In genomic region chr12:108581311-108582227, GRCh38 we compare ENCODE assay signal across 18 cellular contexts. TPM values are rescaled to one million over a fixed set of nuclear protein-coding genes. Genes with fewer than 3 reads are reported as not detected.
DNase-seq lines count a peak whose midpoint lies in the region; ATAC-seq and TF ChIP-seq lines count a peak whose summit lies in the region.
"Had no signal": no experiment of that assay in that cellular context is flagged by ENCODE, and none has a peak within 500 bp of the region (broad histone marks: within the 10 kb centered on the region; RNA-seq: fewer than 3 reads in every experiment).

No MANE protein-coding gene starts in this region.

- H3K27me3 ChIP-seq in H7 (ENCODE audit: control insufficient read depth, insufficient read depth, low read length) (no peaks in the 10 kb centered on the region), upper lobe of right lung (no peaks in the 10 kb centered on the region), SK-N-SH (ENCODE audit: insufficient read depth) (no peaks in the 10 kb centered on the region)
- H3K27me3 ChIP-seq: Peyer's patch had no signal

- H3K79me2 ChIP-seq in SK-N-SH (ENCODE audit: insufficient read depth) = no peaks in the 10 kb centered on the region

- peaks cover 19% of the 10 kb centered on the region for H3K4me1 ChIP-seq in mesodermal cell (ENCODE audit: control insufficient read depth, insufficient read depth, low read length, poor library complexity, severe bottlenecking)
- H3K4me1 ChIP-seq in upper lobe of right lung = peaks cover 9% of the 10 kb centered on the region
- no peaks in the 10 kb centered on the region; a peak in 1 of 4 replicates for H3K4me1 ChIP-seq in SK-N-SH (ENCODE audit: control insufficient read depth in 1 of 2, insufficient read depth in 2 of 2, low read depth in 1 of 2, low read length in 1 of 2)
- H3K4me1 ChIP-seq: Peyer's patch had no signal

- H2AFZ ChIP-seq in SK-N-SH (ENCODE audit: low read depth) = no peak overlapping the region

- DNase-seq in H7 = peak; percentile 46
- no peak for DNase-seq in chondrocyte (ENCODE audit: low spot score)
- no peak for DNase-seq in upper lobe of right lung
- DNase-seq in NCI-H526 (lab: John Stamatoyannopoulos, UW) = no peak
- no peak for DNase-seq in SK-N-SH
- DNase-seq in CD1c-positive myeloid dendritic cell (ENCODE audit: extremely low spot score) = no peak
- DNase-seq: ACHN; Calu3; CD4-positive, alpha-beta T cell; DMS53; HFFc6; NCI-H1092 treated with DMSO at 0.1 percent for 48 hours; NCI-H510A treated with DMSO at 0.1 percent for 48 hours; Right ventricle myocardium superior had no signal

- H3K4me3 ChIP-seq in H7 (ENCODE audit: insufficient read depth, low read depth, low read length) (no peak overlapping the region), mesodermal cell (ENCODE audit: extremely low read depth, insufficient read depth, low read length, poor library complexity, severe bottlenecking) (no peak overlapping the region), upper lobe of right lung (no peak overlapping the region), SK-N-SH (ENCODE audit: low read depth in 2 of 2, low read length in 1 of 2) (no peak overlapping the region)
- H3K4me3 ChIP-seq: Peyer's patch had no signal

- no peak for TF ChIP-seq EP300 in SK-N-SH (IDR thresholded peaks at IDR 0.05; ENCODE audit: borderline replicate concordance in 1 of 2, low read depth in 1 of 2, low read length in 1 of 2)

- 93 to 96% methylated on average over 26 to 33 of the region's 33 CpGs for WGBS in mesodermal cell (ENCODE audit: insufficient coverage in 2 of 2), 2 experiments
- 91% methylated on average over 14 of the region's 33 CpGs for WGBS in SK-N-SH (ENCODE audit: low lambda C conversion rate)

- TF ChIP-seq RAD21 in SK-N-SH (IDR thresholded peaks at IDR 0.05; ENCODE audit: low read length) = no peak

- H3K27ac Mint-ChIP-seq in chondrocyte (ENCODE audit: unreplicated experiment) = peak overlapping the region; percentile 83
- H3K27ac Mint-ChIP-seq: CD4-positive, alpha-beta T cell; HFFc6 had no signal

- no peaks in the 10 kb centered on the region for H3K36me3 Mint-ChIP-seq in chondrocyte (ENCODE audit: low read depth)

- H3K4me1 Mint-ChIP-seq in chondrocyte (ENCODE audit: low read depth) = peaks cover 67% of the 10 kb centered on the region

- CTCF ChIA-PET in SK-N-SH (lab: Yijun Ruan, JAX) = interaction anchor here (0.8 to 4.7 kb wide), 3 partner anchors 11 to 223 kb away, joined by 3 to 38 read pairs (median 8); no protein-coding TSS in a partner anchor

- H3K27ac ChIP-seq in mesodermal cell (ENCODE audit: low read depth, low read length, severe bottlenecking) (peak overlapping the region; percentile 62), upper lobe of right lung (peak overlapping the region; percentile 42), SK-N-SH (ENCODE audit: low read depth in 2 of 2, low read length in 1 of 2) (no peak overlapping the region)
- H3K27ac ChIP-seq: KMS-11 had no signal

- no peaks in the 10 kb centered on the region for H3K36me3 ChIP-seq in H7 (replicated peaks; ENCODE audit: control insufficient read depth, insufficient read depth, low read length)
- no peaks in the 10 kb centered on the region for H3K36me3 ChIP-seq in mesodermal cell (ENCODE audit: control insufficient read depth, insufficient read depth, low read length)
- H3K36me3 ChIP-seq in upper lobe of right lung = no peaks in the 10 kb centered on the region
- H3K36me3 ChIP-seq in SK-N-SH (replicated peaks in 1 of 2; ENCODE audit: control insufficient read depth in 1 of 2, insufficient read depth in 2 of 2, low read length in 1 of 2) = no peaks in the 10 kb centered on the region
- H3K36me3 ChIP-seq: Peyer's patch had no signal

- intact Hi-C loops in upper lobe of right lung (cut with DNase I) = no loop called here

- no peak overlapping the region for H3K4me3 Mint-ChIP-seq in chondrocyte (ENCODE audit: unreplicated experiment)
- H3K4me3 Mint-ChIP-seq: CD4-positive, alpha-beta T cell; HFFc6 had no signal

- H3K9me3 ChIP-seq in mesodermal cell (ENCODE audit: control insufficient read depth, low read length) = no peaks in the 10 kb centered on the region
- no peaks in the 10 kb centered on the region for H3K9me3 ChIP-seq in upper lobe of right lung
- no peaks in the 10 kb centered on the region for H3K9me3 ChIP-seq in SK-N-SH
- H3K9me3 ChIP-seq: Peyer's patch had no signal

- no peaks in the 10 kb centered on the region for H3F3A ChIP-seq in SK-N-SH (replicated peaks; ENCODE audit: insufficient read depth)

- no peak overlapping the region for H3K4me2 ChIP-seq in SK-N-SH
- H3K4me2 ChIP-seq: KMS-11 had no signal

- H4K20me1 ChIP-seq in SK-N-SH (ENCODE audit: insufficient read depth) = no peaks in the 10 kb centered on the region

- no peak for TF ChIP-seq CTCF in chondrocyte (IDR thresholded peaks at IDR 0.05)
- TF ChIP-seq CTCF in upper lobe of right lung (IDR thresholded peaks at IDR 0.05) = no peak
- no peak for TF ChIP-seq CTCF in SK-N-SH (IDR thresholded peaks at IDR 0.05)

- peaks cover 5% of the 10 kb centered on the region for H3K9me3 Mint-ChIP-seq in chondrocyte (ENCODE audit: low read depth)
- H3K9me3 Mint-ChIP-seq: CD4-positive, alpha-beta T cell; HFFc6 had no signal

- no peaks in the 10 kb centered on the region for H3K27me3 Mint-ChIP-seq in chondrocyte (ENCODE audit: low read depth)
- H3K27me3 Mint-ChIP-seq: CD4-positive, alpha-beta T cell had no signal

- no peaks in the 10 kb centered on the region for H3K9me2 ChIP-seq in SK-N-SH

- H3K9ac ChIP-seq in SK-N-SH = no peak overlapping the region
- H3K9ac ChIP-seq: KMS-11 had no signal

- ATAC-seq in upper lobe of right lung = no peak
- ATAC-seq: SK-N-SH treated with all-trans-retinoic acid at 6 μM for 48 hours had no signal

- POLR2A ChIA-PET in SK-N-SH (lab: Yijun Ruan, JAX) = no interaction called here

TF ChIP-seq in SK-N-SH, 30 proteins besides CTCF, POLR2A, EP300 and RAD21 (continues in another document):
- TF ChIP-seq, protein P1, sequence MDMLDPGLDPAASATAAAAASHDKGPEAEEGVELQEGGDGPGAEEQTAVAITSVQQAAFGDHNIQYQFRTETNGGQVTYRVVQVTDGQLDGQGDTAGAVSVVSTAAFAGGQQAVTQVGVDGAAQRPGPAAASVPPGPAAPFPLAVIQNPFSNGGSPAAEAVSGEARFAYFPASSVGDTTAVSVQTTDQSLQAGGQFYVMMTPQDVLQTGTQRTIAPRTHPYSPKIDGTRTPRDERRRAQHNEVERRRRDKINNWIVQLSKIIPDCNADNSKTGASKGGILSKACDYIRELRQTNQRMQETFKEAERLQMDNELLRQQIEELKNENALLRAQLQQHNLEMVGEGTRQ (IDR thresholded peaks at IDR 0.05; ENCODE audit: borderline replicate concordance, low read depth, low read length) = no peak
- TF ChIP-seq FOSL2 (IDR thresholded peaks at IDR 0.05; ENCODE audit: borderline replicate concordance, low read depth) = no peak
- TF ChIP-seq FOXJ3 (CRISPR knock-in tag; IDR thresholded peaks at IDR 0.05) = no peak
- no peak for TF ChIP-seq EZH2phosphoT487 (IDR thresholded peaks at IDR 0.05; ENCODE audit: borderline replicate concordance, low read depth)

RNA-seq across cellular contexts. Expression of gene TMEM119, which starts 16.3 kb away (rescaled TPM):
- 0.24 and 0.85 TPM in 2 replicates for total RNA-seq in H7 (2014; rRNA removed; shearing (Covaris generic))
- total RNA-seq in chondrocyte (46.7 to 122 TPM (median 48.3 TPM) in 3 replicates), upper lobe of right lung (43.8 TPM)
- polyA plus RNA-seq in mesodermal cell (2013, experiment 1 of 2) = 6.6 TPM
- polyA plus RNA-seq in mesodermal cell (2013, experiment 2 of 2) = 6.6 TPM
- polyA plus RNA-seq in SK-N-SH (2012; rRNA removed) = 25.7 and 28.2 TPM in 2 replicates
- 19.1 and 26.9 TPM in 2 replicates for polyA plus RNA-seq in SK-N-SH (2012; cell fraction: cytosol; rRNA removed)
- polyA plus RNA-seq in SK-N-SH (2012; cell fraction: nucleus; rRNA removed) = 9.4 and 11.8 TPM in 2 replicates
- total RNA-seq: Calu3 had no signal

RNA-seq across cellular contexts. Expression of gene ISCU, which starts 19.2 kb away (rescaled TPM):
- 89.3 and 97.3 TPM in 2 replicates for total RNA-seq in H7 (2014; rRNA removed; shearing (Covaris generic))
- total RNA-seq in chondrocyte (84.8 to 102 TPM (median 87.8 TPM) in 3 replicates), upper lobe of right lung (138 TPM)
- polyA plus RNA-seq in mesodermal cell (2013, experiment 1 of 2) = 145 TPM
- polyA plus RNA-seq in mesodermal cell (2013, experiment 2 of 2) = 137 TPM
- 165 and 166 TPM in 2 replicates for polyA plus RNA-seq in SK-N-SH (2012; rRNA removed)
- 165 and 208 TPM in 2 replicates for polyA plus RNA-seq in SK-N-SH (2012; cell fraction: cytosol; rRNA removed)
- polyA plus RNA-seq in SK-N-SH (2012; cell fraction: nucleus; rRNA removed) = 180 and 206 TPM in 2 replicates

RNA-seq across cellular contexts. Expression of gene SART3, which starts 20.6 kb away (rescaled TPM):
- 89.7 and 124 TPM in 2 replicates for total RNA-seq in H7 (2014; rRNA removed; shearing (Covaris generic))
- total RNA-seq in chondrocyte (33.8 to 36.6 TPM (median 34.8 TPM) in 3 replicates), upper lobe of right lung (44.8 TPM)
- polyA plus RNA-seq in mesodermal cell (2013, experiment 1 of 2) = 44.2 TPM
- 38.5 TPM for polyA plus RNA-seq in mesodermal cell (2013, experiment 2 of 2)
- polyA plus RNA-seq in SK-N-SH (2012; rRNA removed) = 23.4 and 28.9 TPM in 2 replicates
- polyA plus RNA-seq in SK-N-SH (2012; cell fraction: cytosol; rRNA removed) = 25.3 and 27.8 TPM in 2 replicates
- polyA plus RNA-seq in SK-N-SH (2012; cell fraction: nucleus; rRNA removed) = 61.7 and 64.4 TPM in 2 replicates

RNA-seq across cellular contexts. Expression of gene SELPLG, which starts 52.1 kb away (rescaled TPM):
- total RNA-seq in H7 (2014; rRNA removed; shearing (Covaris generic)) = 0.10 and 0.15 TPM in 2 replicates
- 2.2 to 3.2 TPM (median 2.9 TPM) in 3 replicates for total RNA-seq in chondrocyte
- 1.1 TPM for polyA plus RNA-seq in mesodermal cell (2013, experiment 1 of 2)
- polyA plus RNA-seq in mesodermal cell (2013, experiment 2 of 2) = 0.30 TPM
- 31.9 TPM for total RNA-seq in upper lobe of right lung
- polyA plus RNA-seq in SK-N-SH (2012; rRNA removed) = 2.8 and 3.2 TPM in 2 replicates
- 1.3 and 2.1 TPM in 2 replicates for polyA plus RNA-seq in SK-N-SH (2012; cell fraction: cytosol; rRNA removed)
- 5.8 and 6.0 TPM in 2 replicates for polyA plus RNA-seq in SK-N-SH (2012; cell fraction: nucleus; rRNA removed)

Comparison
In these comparisons a context has a peak if more than half of its experiments do, and no peak if none do; other contexts are left out.
1. H3K27ac ChIP-seq: peak in mesodermal cell (single experiment) and upper lobe of right lung (single experiment); none in SK-N-SH (0 of 2).
2. RNA of gene TMEM119, which starts 16.3 kb away (total RNA-seq): 46.7 to 122 TPM in chondrocyte and 43.8 TPM in upper lobe of right lung (single experiment); 0.24 to 0.85 TPM in H7; every median in the first group is over 10 times any median in the second.